8 cellular contexts compared by ENCODE assay signal in genomic region chr18:43661570-43661969, GRCh38.
DNase-seq lines count a peak whose midpoint lies in the region; ATAC-seq and TF ChIP-seq lines count a peak whose summit lies in the region.

No MANE protein-coding gene starts in this region.

- no peaks in the 10 kb centered on the region for H3K36me3 ChIP-seq in kidney epithelial cell (ENCODE audit: control insufficient read depth, insufficient read depth, low read length)
- no peaks in the 10 kb centered on the region for H3K36me3 ChIP-seq in vagina

- in situ Hi-C loops in Caki2 (cut with HindIII; ENCODE audit: low pct_unique_long_range_greater_than_20kb, low sequenced_read_pairs), result no loop called here

- intact Hi-C loops in vagina (cut with DNase I), result no loop called here

- H3K27ac ChIP-seq in vagina, result no peak overlapping the region

- ATAC-seq in GM19463 (IDR thresholded peaks at IDR 0.05; ENCODE audit: unreplicated experiment) (peak; percentile 69), GM19035 (IDR thresholded peaks at IDR 0.05; ENCODE audit: unreplicated experiment) (no peak)

- no peak for TF ChIP-seq POLR2A in vagina (IDR thresholded peaks at IDR 0.05)

- H3K4me3 ChIP-seq in kidney epithelial cell (ENCODE audit: low read depth, low read length) (no peak overlapping the region), vagina (no peak overlapping the region)

- no peaks in the 10 kb centered on the region for H3K9me3 ChIP-seq in vagina

- TF ChIP-seq CTCF in kidney epithelial cell (IDR thresholded peaks at IDR 0.05; ENCODE audit: insufficient read depth, low read length, poor library complexity, severe bottlenecking) (peak; percentile 58), vagina (IDR thresholded peaks at IDR 0.05) (no peak)

- DNase-seq in Caki2 (ENCODE audit: low read depth) (peak; percentile 11), LHCN-M2 (ENCODE audit: low read depth) (peak; percentile 70), T1000 (lab: John Stamatoyannopoulos, UW) (peak; percentile 3), kidney epithelial cell (ENCODE audit: low read depth) (peak; percentile 56), vagina (ENCODE audit: extremely low spot score in 2 of 2) (no peak)
- DNase-seq in activated CD4-positive, alpha-beta T cell treated with anti-CD3 and anti-CD28 coated beads, Interleukin-2, amount 50 U/mL, for 4 hours, result no peak

- H3K27me3 ChIP-seq in kidney epithelial cell (ENCODE audit: control insufficient read depth, insufficient read depth, low read length), result no peaks in the 10 kb centered on the region
- no peaks in the 10 kb centered on the region for H3K27me3 ChIP-seq in vagina

- no peaks in the 10 kb centered on the region for H3K4me1 ChIP-seq in vagina

Comparison
In these comparisons a context has a peak if more than half of its experiments do, and no peak if none do; other contexts are left out.
1. DNase-seq: peak in Caki2 (single experiment), LHCN-M2 (single experiment), T1000 (single experiment) and kidney epithelial cell (single experiment); none in vagina (0 of 2) and activated CD4-positive, alpha-beta T cell treated with anti-CD3 and anti-CD28 coated beads, Interleukin-2, amount 50 U/mL, for 4 hours (0 of 2).